25 cellular contexts compared by ENCODE assay signal in the genomic region with DNA sequence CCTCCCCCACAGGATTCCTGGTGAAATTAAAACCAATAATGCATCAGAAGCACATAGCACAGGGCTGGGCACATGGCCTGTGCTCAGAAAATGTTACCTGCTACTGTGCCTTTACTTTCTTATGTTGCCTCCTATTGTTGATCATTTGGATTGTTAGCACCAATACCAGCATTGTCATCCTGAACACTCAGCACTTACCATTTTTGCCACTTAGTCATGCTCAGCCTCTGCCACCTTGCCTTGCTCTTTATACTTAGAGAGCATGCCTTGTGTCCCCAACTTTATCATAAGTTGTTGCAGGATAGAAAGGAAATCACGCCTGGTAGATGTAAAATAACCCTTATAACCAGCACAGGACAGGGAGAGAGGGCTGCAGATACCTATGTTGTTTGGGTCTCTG.
"Had no signal": no experiment of that assay in that cellular context is flagged by ENCODE, and none has a peak within 500 bp of the region (broad histone marks: within the 10 kb centered on the region; RNA-seq: fewer than 3 reads in every experiment).

No MANE protein-coding gene starts in this region.

- FAIRE-seq: HTR-8/SVneo, K562 had no signal

- H3K27ac ChIP-seq: HL-60, KMS-11, RWPE1 had no signal

- H3K27ac Mint-ChIP-seq: IgD-negative memory B cell had no signal

- H3K9me3 ChIP-seq: SK-N-SH had no signal

- H3K9ac ChIP-seq: KMS-11, SK-N-SH had no signal

- DNase-seq: Kasumi-1, MM.1S, NCI-H1092 treated with DMSO at 0.1 percent for 48 hours, NCI-H1436, NCI-H187, NCI-H2029, NCI-H2081 treated with DMSO at 0.1 percent for 48 hours, NCI-H2171, NCI-H226, NCI-H446, NCI-H510A, NCI-H524 treated with DMSO at 0.1 percent for 48 hours, NCI-H69, NCI-H774, PC-3, SHP77, SK-N-SH, SW 1271 had no signal

- H3K9me3 Mint-ChIP-seq: IgD-negative memory B cell had no signal

- H3K9me2 ChIP-seq: SK-N-SH had no signal

- H3K4me3 ChIP-seq: K562 had no signal

- H3K36me3 Mint-ChIP-seq: IgD-negative memory B cell had no signal

- H3K4me3 Mint-ChIP-seq: IgD-negative memory B cell had no signal

- H3K4me2 ChIP-seq: KMS-11, SK-N-SH had no signal

- ATAC-seq: K562, Panc1, PC-3 had no signal
